In genomic region chr19:43902399-43902798, GRCh38 we compare ENCODE assay signal across 9 cellular contexts. TPM values are rescaled to one million over a fixed set of nuclear protein-coding genes. Genes with fewer than 3 reads are reported as not detected.
A peak's percentile ranks its signal among the peaks of the same experiment; 100 is the strongest.
DNase-seq lines count a peak whose midpoint lies in the region; ATAC-seq and TF ChIP-seq lines count a peak whose summit lies in the region.
"Had no signal": no experiment of that assay in that cellular context is flagged by ENCODE, and none has a peak within 500 bp of the region (broad histone marks: within the 10 kb centered on the region; RNA-seq: fewer than 3 reads in every experiment).

No MANE protein-coding gene starts in this region.

- peak overlapping the region; percentile 72 for H3K4me3 ChIP-seq in left ventricle myocardium inferior
- peak overlapping the region; percentile 100 for H3K4me3 ChIP-seq in mucosa of stomach (ENCODE audit: low read length)
- peak overlapping the region in 3 of 4 donors; percentile 42 to 56 (median 54) for H3K4me3 ChIP-seq in upper lobe of left lung

- no peak for TF ChIP-seq POLR2A in upper lobe of left lung (IDR thresholded peaks at IDR 0.05)

- DNase-seq in left ventricle myocardium inferior (no peak), cardiac septum (ENCODE audit: low spot score) (no peak), upper lobe of left lung (no peak), HuH-7.5 (ENCODE audit: low spot score) (no peak), 8988T (no peak), GDM1 (lab: John Stamatoyannopoulos, UW) (no peak)

- TF ChIP-seq EP300 in upper lobe of left lung (IDR thresholded peaks at IDR 0.05): no peak

- H3K9me3 ChIP-seq in left ventricle myocardium inferior (replicated peaks): peaks cover 79% of the 10 kb centered on the region
- H3K9me3 ChIP-seq in mucosa of stomach (ENCODE audit: control insufficient read depth, low read length): peaks cover 24% of the 10 kb centered on the region
- peaks cover 5 to 67% (median 42%) of the 10 kb centered on the region in 4 donors for H3K9me3 ChIP-seq in upper lobe of left lung

- peak overlapping the region; percentile 79 to 99 (median 97) for H3K27ac Mint-ChIP-seq in brain

- H3K4me1 ChIP-seq in left ventricle myocardium inferior: peaks cover 29% of the 10 kb centered on the region
- H3K4me1 ChIP-seq in mucosa of stomach (ENCODE audit: control insufficient read depth, insufficient read depth, low read length): peaks cover 8% of the 10 kb centered on the region
- peaks cover 0 to 10% (median 3%) of the 10 kb centered on the region in 4 donors for H3K4me1 ChIP-seq in upper lobe of left lung

- H3K9me3 Mint-ChIP-seq in brain: peaks cover 47 to 84% (median 74%) of the 10 kb centered on the region in 5 experiments

- H3K27me3 Mint-ChIP-seq in brain: peaks cover 10% of the 10 kb centered on the region

- H3K27ac ChIP-seq in left ventricle myocardium inferior (replicated peaks) (no peak overlapping the region), upper lobe of left lung (no peak overlapping the region)

- H3K36me3 Mint-ChIP-seq in brain: peaks cover 91% of the 10 kb centered on the region

- intact Hi-C loops in left ventricle myocardium inferior (cut with micrococcal nuclease): no loop called here
- intact Hi-C loops in cardiac septum (cut with DNase I): loop anchor here (2.0 to 5.0 kb wide), 2 partner anchors 32 to 50 kb away; partner anchors contain the start of genes ZNF221 and ZNF45

- peaks cover 43% of the 10 kb centered on the region for H3K4me1 Mint-ChIP-seq in brain

- no peak for ATAC-seq in upper lobe of left lung (ENCODE audit: low FRiP score in 2 of 2)
- ATAC-seq: HCT116 had no signal

- TF ChIP-seq CTCF in left ventricle myocardium inferior (IDR thresholded peaks at IDR 0.05; ENCODE audit: borderline replicate concordance): no peak
- TF ChIP-seq CTCF in brain (conservative IDR thresholded peaks at IDR 0.05): no peak
- no peak for TF ChIP-seq CTCF in upper lobe of left lung (IDR thresholded peaks at IDR 0.05)

- H3K36me3 ChIP-seq in left ventricle myocardium inferior (peaks cover 34% of the 10 kb centered on the region), mucosa of stomach (ENCODE audit: control insufficient read depth, insufficient read depth, low read length) (no peaks in the 10 kb centered on the region), upper lobe of left lung (peaks cover 0 to 6% (median 0%) of the 10 kb centered on the region in 4 donors)

- H3K27me3 ChIP-seq in left ventricle myocardium inferior (ENCODE audit: low read depth) (no peaks in the 10 kb centered on the region), mucosa of stomach (ENCODE audit: control insufficient read depth, insufficient read depth, low read length) (no peaks in the 10 kb centered on the region), upper lobe of left lung (no peaks in the 10 kb centered on the region)

- H3K4me3 Mint-ChIP-seq in brain: peak overlapping the region; percentile 99 to 100 (median 100)

- 94 to 96% methylated on average over 4 of the region's 4 CpGs for WGBS in upper lobe of left lung, 2 donors

- H3K9ac ChIP-seq in mucosa of stomach (ENCODE audit: low read length): no peak overlapping the region

RNA-seq across cellular contexts. Expression of gene ZNF404, which starts 18.6 kb away (rescaled TPM):
- total RNA-seq in left ventricle myocardium inferior (9.2 TPM), cardiac septum (8.4 TPM), upper lobe of left lung (1 to 10 TPM in 3 of 6 donors, under 1 TPM in 2, not detected in 1; 0.46 to 2.1 (median 1.1) TPM)
- 0.63 TPM for polyA plus RNA-seq in brain (ENCODE audit: insufficient read depth, low read depth, low replicate concordance)

RNA-seq across cellular contexts. Expression of gene ZNF45, which starts 32.7 kb away (rescaled TPM):
- total RNA-seq in left ventricle myocardium inferior (6.4 TPM), cardiac septum (7.0 TPM), upper lobe of left lung (10 to 100 TPM in 5 of 6 donors, 1 to 10 TPM in 1; 5.9 to 15.8 (median 11.0) TPM)
- 3.6 TPM for polyA plus RNA-seq in brain (ENCODE audit: insufficient read depth, low read depth, low replicate concordance)

RNA-seq across cellular contexts. Expression of gene ZNF221, which starts 48.6 kb away (rescaled TPM):
- total RNA-seq in left ventricle myocardium inferior: 3.7 TPM
- 4.7 TPM for total RNA-seq in cardiac septum
- polyA plus RNA-seq in brain (ENCODE audit: insufficient read depth, low read depth, low replicate concordance): 0.66 TPM
- total RNA-seq in upper lobe of left lung: 10 to 100 TPM in 1 of 6 donors, 1 to 10 TPM in 5; 1.4 to 16.8 (median 3.5) TPM
